8 cellular contexts compared by ENCODE assay signal in genomic region chr20:37336369-37337207, GRCh38. TPM values are rescaled to one million over a fixed set of nuclear protein-coding genes. Genes with fewer than 3 reads are reported as not detected.
DNase-seq lines count a peak whose midpoint lies in the region; ATAC-seq and TF ChIP-seq lines count a peak whose summit lies in the region.

No MANE protein-coding gene starts in this region.

- H3K4me3 Mint-ChIP-seq in progenitor cell of endocrine pancreas (ENCODE audit: low read depth) = no peak overlapping the region

- no peaks in the 10 kb centered on the region for H3K9me3 Mint-ChIP-seq in progenitor cell of endocrine pancreas (ENCODE audit: low read depth)

- H3K4me1 ChIP-seq in skeletal muscle satellite cell (ENCODE audit: control insufficient read depth, insufficient read depth, low read length) = peaks cover 11% of the 10 kb centered on the region

- peak; percentile 51 for DNase-seq in Daoy (ENCODE audit: low read depth)
- peak; percentile 40 to 41 for DNase-seq in activated CD4-positive, alpha-beta T cell treated with anti-CD3 and anti-CD28 coated beads for 4 hours
- peak; percentile 55 for DNase-seq in glomerular visceral epithelial cell (ENCODE audit: extremely low spot score)
- DNase-seq in progenitor cell of endocrine pancreas (ENCODE audit: low spot score, unreplicated experiment) = no peak
- DNase-seq in DMS153 treated with DMSO at 0.1 percent for 48 hours (lab: John Stamatoyannopoulos, UW; ENCODE audit: unreplicated experiment) = no peak

- H3K36me3 Mint-ChIP-seq in progenitor cell of endocrine pancreas (ENCODE audit: insufficient read depth) = no peaks in the 10 kb centered on the region

- no peak for TF ChIP-seq CTCF in progenitor cell of endocrine pancreas (IDR thresholded peaks at IDR 0.05; ENCODE audit: unreplicated experiment)

- H3K36me3 ChIP-seq in skeletal muscle satellite cell (ENCODE audit: insufficient read depth, low read length) = no peaks in the 10 kb centered on the region

- peak overlapping the region; percentile 44 for H3K9ac ChIP-seq in skeletal muscle satellite cell (ENCODE audit: low read depth, low read length)

- ATAC-seq in GM19463 (IDR thresholded peaks at IDR 0.05; ENCODE audit: unreplicated experiment) (peak; percentile 78), HG03457 (IDR thresholded peaks at IDR 0.05; ENCODE audit: unreplicated experiment) (peak; percentile 67)

- H3K9me3 ChIP-seq in skeletal muscle satellite cell (replicated peaks; ENCODE audit: low read length) = no peaks in the 10 kb centered on the region

- H3K27me3 ChIP-seq in skeletal muscle satellite cell (ENCODE audit: control insufficient read depth, insufficient read depth, low read length) = no peaks in the 10 kb centered on the region

- H3K4me1 Mint-ChIP-seq in progenitor cell of endocrine pancreas (ENCODE audit: low read depth) = peaks cover 11% of the 10 kb centered on the region

- H3K4me3 ChIP-seq in skeletal muscle satellite cell (ENCODE audit: low read length) = no peak overlapping the region

- no peak overlapping the region for H3K27ac Mint-ChIP-seq in progenitor cell of endocrine pancreas

- no peaks in the 10 kb centered on the region for H3K27me3 Mint-ChIP-seq in progenitor cell of endocrine pancreas

- H3K4me2 ChIP-seq in skeletal muscle satellite cell (ENCODE audit: low read length) = peak overlapping the region; percentile 22

RNA-seq across cellular contexts. Expression of gene SRC, which starts 9.4 kb away (rescaled TPM):
- 7.6 and 9.5 TPM in 2 replicates for total RNA-seq in Daoy (2014; rRNA removed; shearing (Covaris generic))
- 12.7 and 14.2 TPM in 2 replicates for total RNA-seq in skeletal muscle satellite cell (2012; rRNA removed)
- 126 and 128 TPM in 2 replicates for total RNA-seq in progenitor cell of endocrine pancreas

RNA-seq across cellular contexts. Expression of gene MANBAL, which starts 47.1 kb away (rescaled TPM):
- 11.5 and 14.2 TPM in 2 replicates for total RNA-seq in Daoy (2014; rRNA removed; shearing (Covaris generic))
- 13.9 and 18.3 TPM in 2 replicates for total RNA-seq in skeletal muscle satellite cell (2012; rRNA removed)
- total RNA-seq in progenitor cell of endocrine pancreas = 39.4 and 41.2 TPM in 2 replicates

Comparison
In these comparisons a context has a peak if more than half of its experiments do, and no peak if none do; other contexts are left out.
1. DNase-seq: peak in Daoy (single experiment), activated CD4-positive, alpha-beta T cell treated with anti-CD3 and anti-CD28 coated beads for 4 hours (2 of 2) and glomerular visceral epithelial cell (single experiment); none in progenitor cell of endocrine pancreas (single experiment) and DMS153 treated with DMSO at 0.1 percent for 48 hours (single experiment).
2. RNA of gene SRC, which starts 9.4 kb away (total RNA-seq): 126 to 128 TPM in progenitor cell of endocrine pancreas; 7.6 to 9.5 TPM in Daoy; every median in the first group is over 10 times any median in the second.